Comparison of ENCODE assay signal across 1 cellular context in genomic region chr1:46341222-46342083, GRCh38.
TF ChIP-seq lines count a peak whose summit lies in the region.

No MANE protein-coding gene starts in this region.

TF ChIP-seq in GM12878, 131 proteins besides CTCF, POLR2A, EP300 and RAD21:
- TF ChIP-seq MEF2B (IDR thresholded peaks at IDR 0.05; ENCODE audit: partially characterized antibody, poor library complexity, severe bottlenecking) (no peak), IRF5 (IDR thresholded peaks at IDR 0.05; ENCODE audit: borderline replicate concordance) (no peak), CBX3 (IDR thresholded peaks at IDR 0.05; ENCODE audit: borderline replicate concordance, low read depth) (no peak), MAX (IDR thresholded peaks at IDR 0.05; ENCODE audit: low read depth, low read length) (no peak), TCF3 (IDR thresholded peaks at IDR 0.05; ENCODE audit: borderline replicate concordance, insufficient read depth, low read depth, low read length) (no peak), MLLT1 (IDR thresholded peaks at IDR 0.05) (peak; percentile 78), NBN (IDR thresholded peaks at IDR 0.05) (0 out of 2 replicates have a peak, but pooled peaks have one; percentile 13), RAD51 (IDR thresholded peaks at IDR 0.05) (no peak), STAT1 (conservative IDR thresholded peaks at IDR 0.05) (no peak), MEF2A (IDR thresholded peaks at IDR 0.05; ENCODE audit: insufficient read depth, low read depth, low read length) (no peak), TAF1 (IDR thresholded peaks at IDR 0.05; ENCODE audit: borderline replicate concordance, low read depth, low read length) (no peak), EED (IDR thresholded peaks at IDR 0.05; ENCODE audit: low read depth) (no peak), SREBF1 (IDR thresholded peaks at IDR 0.05; ENCODE audit: low read length) (0 out of 2 replicates have a peak, but pooled peaks have one; percentile 29), ZBTB11 (CRISPR knock-in tag; IDR thresholded peaks at IDR 0.05) (0 out of 2 replicates have a peak, but pooled peaks have one; percentile 3), ZBTB40 (IDR thresholded peaks at IDR 0.05; ENCODE audit: borderline replicate concordance) (0 out of 2 replicates have a peak, but pooled peaks have one; percentile 43), ZNF592 (IDR thresholded peaks at IDR 0.05) (no peak)
